ENCODE assay signal across 8 cellular contexts in the genomic region with DNA sequence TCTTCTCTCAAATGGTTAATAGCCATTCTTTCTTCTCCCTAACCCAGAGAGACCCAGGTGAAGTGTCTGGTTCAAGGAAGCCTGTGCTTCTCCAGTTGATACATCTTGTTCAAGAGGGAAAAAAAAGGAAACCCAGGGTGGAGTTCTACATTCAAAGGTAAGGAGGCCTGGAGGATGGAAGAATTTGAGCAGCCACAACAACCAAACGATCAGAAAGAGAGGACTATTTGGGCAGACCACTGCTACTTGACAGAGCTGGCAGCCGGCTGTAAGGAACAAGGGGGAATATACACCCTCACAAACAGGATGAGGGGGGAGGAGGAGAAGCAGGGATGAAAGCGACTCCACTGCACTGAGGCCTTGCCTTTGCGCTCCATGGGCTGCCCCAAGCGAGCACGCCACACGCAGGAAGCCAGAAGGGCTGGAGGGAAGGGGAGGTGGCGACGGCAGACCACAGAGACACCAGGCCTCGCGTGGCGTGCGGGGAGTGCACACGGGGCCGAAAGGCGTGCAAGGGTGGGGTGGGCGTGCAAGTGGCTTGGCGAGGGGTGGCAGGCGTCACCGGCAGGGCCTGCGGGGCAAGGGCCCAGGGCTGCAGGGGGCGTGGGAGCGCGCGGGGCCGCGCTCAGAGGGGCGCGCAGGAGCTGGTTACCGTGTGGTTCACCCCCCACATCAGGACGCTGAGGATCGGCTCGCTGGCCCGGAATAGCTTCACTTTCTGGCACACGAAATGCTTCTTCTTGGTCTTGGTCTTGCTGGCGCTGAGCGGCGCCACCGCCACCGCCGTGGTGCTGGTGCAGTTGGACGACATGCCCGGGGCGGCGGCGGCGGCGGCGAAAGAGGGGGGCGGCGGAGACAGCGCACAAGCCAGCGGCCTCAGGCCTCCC. TPM values are rescaled to one million over a fixed set of nuclear protein-coding genes. Genes with fewer than 3 reads are reported as not detected.
A peak's percentile ranks its signal among the peaks of the same experiment; 100 is the strongest.
DNase-seq lines count a peak whose midpoint lies in the region; ATAC-seq and TF ChIP-seq lines count a peak whose summit lies in the region.

No MANE protein-coding gene starts in this region.

- peaks cover 14% of the 10 kb centered on the region; the same call in 1 of the 2 replicates for H3K36me3 ChIP-seq in GM23338 (ENCODE audit: insufficient read depth)

- peaks cover 51% of the 10 kb centered on the region for H3K79me2 ChIP-seq in GM23338 (replicated peaks; ENCODE audit: insufficient read depth)

- peaks cover 23% of the 10 kb centered on the region for H3K4me1 Mint-ChIP-seq in GM23338

- H3K36me3 Mint-ChIP-seq in GM23338 (ENCODE audit: low read depth), result peaks cover 57% of the 10 kb centered on the region

- H3K4me1 ChIP-seq in GM23338 (ENCODE audit: insufficient read depth), result peaks cover 16% of the 10 kb centered on the region

- WGBS in lower leg skin, 2 donors, result 0 to 1% methylated on average over 17 to 33 of the region's 53 CpGs

- intact Hi-C loops in lower leg skin (cut with DNase I; ENCODE audit: low total_unique reads), result no loop called here

- TF ChIP-seq CTCF in GM23338 (conservative IDR thresholded peaks at IDR 0.05; ENCODE audit: low read depth in 2 of 2) (no peak; a peak in 1 of 4 replicates), LNCaP clone FGC (IDR thresholded peaks at IDR 0.05; ENCODE audit: control insufficient read depth, extremely low read depth, insufficient read depth) (0 out of 2 replicates have a peak, but pooled peaks have one; percentile 0), coronary artery (IDR thresholded peaks at IDR 0.05) (no peak), lower leg skin (IDR thresholded peaks at IDR 0.05) (no peak), GM20000 (IDR thresholded peaks at IDR 0.05; ENCODE audit: extremely low read depth, missing control alignments) (no peak)

- peak overlapping the region; percentile 98 for H3K4me2 ChIP-seq in GM23338

- peak overlapping the region; percentile 96 for H3K4me3 Mint-ChIP-seq in GM23338

- DNase-seq in GM23338 (ENCODE audit: low spot score) (peak; percentile 45), LNCaP clone FGC (ENCODE audit: low read depth) (no peak), coronary artery (ENCODE audit: low spot score) (peak; percentile 75), lower leg skin (ENCODE audit: low spot score in 2 of 2) (peak; percentile 31 to 94), GM20000 (ENCODE audit: low spot score) (no peak)
- DNase-seq in stimulated activated CD4-positive, alpha-beta T cell treated with anti-CD3 and anti-CD28 coated beads, Interleukin-4, amount 100 ng/mL, for 48 hours (ENCODE audit: low read depth in 2 of 2), result peak; percentile 22 to 35

- TF ChIP-seq POLR2A in lower leg skin (IDR thresholded peaks at IDR 0.05), result no peak

- no peaks in the 10 kb centered on the region for H3K9me2 ChIP-seq in GM23338 (ENCODE audit: insufficient read depth)

- peaks cover 14% of the 10 kb centered on the region; the same call in 1 of the 2 replicates for H3F3A ChIP-seq in GM23338 (replicated peaks; ENCODE audit: low read depth)

- ATAC-seq in GM23338, result peak; percentile 35
- peak; percentile 31 to 34 for ATAC-seq in activated CD4-positive, CD25-positive, alpha-beta regulatory T cell treated with anti-CD3 and anti-CD28 coated beads, Interleukin-2, amount 50 U/mL, for 24 hours

- H3K27ac ChIP-seq in GM23338 (ENCODE audit: low read depth) (no peak overlapping the region), coronary artery (peak overlapping the region; percentile 98 to 100)

- peaks cover 2% of the 10 kb centered on the region; the same call in 2 of the 3 replicates for H3K9me3 Mint-ChIP-seq in GM23338

- H3K4me3 ChIP-seq in GM08714 (ENCODE audit: low read length) (peak overlapping the region; percentile 82), GM23338 (peak overlapping the region; percentile 96), LNCaP clone FGC (ENCODE audit: low read depth, low read length) (peak overlapping the region; percentile 84), coronary artery (peak overlapping the region; percentile 99), lower leg skin (ENCODE audit: low read depth, poor library complexity, severe bottlenecking) (peak overlapping the region; percentile 58)

- H2AFZ ChIP-seq in GM23338, result peak overlapping the region; percentile 59; the same call in 1 of the 2 replicates

- H3K27ac Mint-ChIP-seq in GM23338, result peak overlapping the region; percentile 93

- peaks cover 28% of the 10 kb centered on the region for H4K20me1 ChIP-seq in GM23338 (replicated peaks; ENCODE audit: insufficient read depth)

- peaks cover 4% of the 10 kb centered on the region for H3K27me3 Mint-ChIP-seq in GM23338 (ENCODE audit: insufficient read depth, low read depth, poor library complexity)

- H3K27me3 ChIP-seq in GM23338 (ENCODE audit: insufficient read depth), result no peaks in the 10 kb centered on the region

TF ChIP-seq in GM23338, 12 proteins besides CTCF, POLR2A, EP300 and RAD21:
- TF ChIP-seq POLR2AphosphoS5 (IDR thresholded peaks at IDR 0.05; ENCODE audit: low read depth) (peak; percentile 36; the same call in 1 of the 2 replicates), EZH2phosphoT487 (IDR thresholded peaks at IDR 0.05; ENCODE audit: unreplicated experiment) (no peak)

RNA-seq across cellular contexts. Expression of gene PIP4K2B, which starts 0.5 kb away (rescaled TPM):
- 36.0 and 43.4 TPM in 2 replicates for total RNA-seq in GM23338 (2014; rRNA removed; shearing (Covaris generic))
- polyA plus RNA-seq in GM23338 (2016; fragmentation: Nextera tagmentation; extraction: Ambion mirVana), result 9.5 and 10.0 TPM in 2 replicates
- 10 to 100 TPM; 19.5 to 45.4 (median 33.6) TPM for total RNA-seq in lower leg skin

RNA-seq across cellular contexts. Expression of gene CWC25, which starts 26.3 kb away (rescaled TPM):
- 6.4 and 11.6 TPM in 2 replicates for total RNA-seq in GM23338 (2014; rRNA removed; shearing (Covaris generic))
- polyA plus RNA-seq in GM23338 (2016; fragmentation: Nextera tagmentation; extraction: Ambion mirVana), result 28.4 and 29.8 TPM in 2 replicates
- total RNA-seq in lower leg skin, result 10 to 100 TPM; 24.2 to 49.8 (median 33.3) TPM

RNA-seq across cellular contexts. Expression of gene PSMB3, which starts 46.3 kb away (rescaled TPM):
- total RNA-seq in GM23338 (2014; rRNA removed; shearing (Covaris generic)), result 250 and 270 TPM in 2 replicates
- polyA plus RNA-seq in GM23338 (2016; fragmentation: Nextera tagmentation; extraction: Ambion mirVana), result 523 and 558 TPM in 2 replicates
- total RNA-seq in lower leg skin, result 100 to 1,000 TPM; 115 to 149 (median 139) TPM

RNA-seq across cellular contexts. Expression of gene PCGF2, which starts 50.7 kb away (rescaled TPM):
- total RNA-seq in GM23338 (2014; rRNA removed; shearing (Covaris generic)), result 21.1 and 23.4 TPM in 2 replicates
- polyA plus RNA-seq in GM23338 (2016; fragmentation: Nextera tagmentation; extraction: Ambion mirVana), result 51.9 and 60.9 TPM in 2 replicates
- 10 to 100 TPM in 1 of 4 donors, 1 to 10 TPM in 3; 7.5 to 11.4 (median 8.6) TPM for total RNA-seq in lower leg skin

RNA-seq across cellular contexts. Expression of gene RPL23, which starts 54.7 kb away (rescaled TPM):
- total RNA-seq in GM23338 (2014; rRNA removed; shearing (Covaris generic)), result 877 and 957 TPM in 2 replicates
- polyA plus RNA-seq in GM23338 (2016; fragmentation: Nextera tagmentation; extraction: Ambion mirVana), result 4,267 and 4,484 TPM in 2 replicates
- 1,000 to 10,000 TPM; 1,475 to 2,290 (median 1,639) TPM for total RNA-seq in lower leg skin

Comparison
In these comparisons a context has a peak if more than half of its experiments do, and no peak if none do; other contexts are left out.
1. DNase-seq: peak in GM23338 (single experiment), coronary artery (single experiment), lower leg skin (2 of 2) and stimulated activated CD4-positive, alpha-beta T cell treated with anti-CD3 and anti-CD28 coated beads, Interleukin-4, amount 100 ng/mL, for 48 hours (2 of 2); none in LNCaP clone FGC (single experiment) and GM20000 (single experiment).
2. Peak in every context shown above with its lines, with median percentiles within 50 percentile points of each other: H3K4me3 ChIP-seq.